ENCODE assay signal across 8 cellular contexts in genomic region chr14:100238419-100239199, GRCh38. TPM values are rescaled to one million over a fixed set of nuclear protein-coding genes. Genes with fewer than 3 reads are reported as not detected.
DNase-seq lines count a peak whose midpoint lies in the region; ATAC-seq and TF ChIP-seq lines count a peak whose summit lies in the region.

YY1 (plus strand) TSS chr14:100239144; CDS start chr14:100239245, 101 bp downstream.

- H3F3A ChIP-seq in SK-N-SH (replicated peaks; ENCODE audit: insufficient read depth): peaks cover 9% of the 10 kb centered on the region

- peak; percentile 70 to 81 for TF ChIP-seq POLR2A in suprapubic skin (IDR thresholded peaks at IDR 0.05)

- DNase-seq in GM10248 (ENCODE audit: extremely low spot score) (peak; percentile 99), NCI-H1092 (lab: John Stamatoyannopoulos, UW) (peak; percentile 97), SK-N-SH (peak; percentile 99), germinal center (ENCODE audit: low spot score) (peak; percentile 97), occipital lobe (lab: John Stamatoyannopoulos, UW) (peak; percentile 97), suprapubic skin (ENCODE audit: low spot score in 2 of 2) (peak; percentile 99)
- DNase-seq in activated naive CD4-positive, alpha-beta T cell treated with anti-CD3 and anti-CD28 coated beads, Interleukin-2, amount 50 U/mL, for 16 hours: peak; percentile 100

- H3K4me2 ChIP-seq in SK-N-SH: peak within 1 kb of the TSS; percentile 96

- H3K4me1 ChIP-seq in SK-N-SH (ENCODE audit: control insufficient read depth in 1 of 2, insufficient read depth in 2 of 2, low read depth in 1 of 2, low read length in 1 of 2): peaks cover 7 to 14% of the 10 kb centered on the region in 2 experiments
- H3K4me1 ChIP-seq in suprapubic skin: peaks cover 54% of the 10 kb centered on the region

- ATAC-seq in HG02610 (IDR thresholded peaks at IDR 0.05; ENCODE audit: unreplicated experiment): peak; percentile 76

- CTCF ChIA-PET in GM10248 (lab: Yijun Ruan, JAX) (interaction anchor here (4.8 kb wide), 1 partner anchor 17 kb away, joined by 19 read pairs; no protein-coding TSS in a partner anchor), SK-N-SH (lab: Yijun Ruan, JAX) (interaction anchor here (0.7 to 1.5 kb wide), 2 partner anchors 11 to 14 kb away, joined by 3 to 4 read pairs; no protein-coding TSS in a partner anchor)

- no peaks in the 10 kb centered on the region for H3K9me3 ChIP-seq in SK-N-SH
- no peaks in the 10 kb centered on the region for H3K9me3 ChIP-seq in suprapubic skin

- peaks cover 87% of the 10 kb centered on the region for H3K79me2 ChIP-seq in SK-N-SH (ENCODE audit: insufficient read depth)

- TF ChIP-seq RAD21 in SK-N-SH (IDR thresholded peaks at IDR 0.05; ENCODE audit: low read length): no peak

- H3K9ac ChIP-seq in SK-N-SH: peak within 1 kb of the TSS; percentile 98

- H3K4me3 ChIP-seq in SK-N-SH (ENCODE audit: low read depth in 2 of 2, low read length in 1 of 2) (peak within 1 kb of the TSS; percentile 92 to 94), suprapubic skin (peak within 1 kb of the TSS; percentile 100)

- POLR2A ChIA-PET in GM10248 (lab: Yijun Ruan, JAX): no interaction called here
- POLR2A ChIA-PET in SK-N-SH (lab: Yijun Ruan, JAX): no interaction called here

- peaks cover 68% of the 10 kb centered on the region for H4K20me1 ChIP-seq in SK-N-SH (ENCODE audit: insufficient read depth)

- TF ChIP-seq EP300 in SK-N-SH (IDR thresholded peaks at IDR 0.05; ENCODE audit: borderline replicate concordance in 1 of 2, low read depth in 1 of 2, low read length in 1 of 2) (no peak), suprapubic skin (IDR thresholded peaks at IDR 0.05) (no peak)

- TF ChIP-seq CTCF in GM10248 (IDR thresholded peaks at IDR 0.05; ENCODE audit: control extremely low read depth, extremely low read depth, low read depth, missing control alignments): no peak
- no peak for TF ChIP-seq CTCF in SK-N-SH (IDR thresholded peaks at IDR 0.05)
- TF ChIP-seq CTCF in suprapubic skin (IDR thresholded peaks at IDR 0.05): no peak

- H3K36me3 ChIP-seq in SK-N-SH (replicated peaks in 1 of 2; ENCODE audit: control insufficient read depth in 1 of 2, insufficient read depth in 2 of 2, low read length in 1 of 2) (peaks cover 3 to 15% of the 10 kb centered on the region in 2 experiments), suprapubic skin (no peaks in the 10 kb centered on the region)

- H3K27ac ChIP-seq in SK-N-SH (ENCODE audit: low read depth in 2 of 2, low read length in 1 of 2) (peak within 1 kb of the TSS; percentile 94), suprapubic skin (peak within 1 kb of the TSS; percentile 100)

- WGBS in SK-N-SH (ENCODE audit: low lambda C conversion rate): 0% methylated on average over 29 of the region's 123 CpGs
- WGBS in suprapubic skin: under 1% methylated on average over 45 of the region's 123 CpGs

- no peaks in the 10 kb centered on the region for H3K9me2 ChIP-seq in SK-N-SH

- H2AFZ ChIP-seq in SK-N-SH (ENCODE audit: low read depth): no peak within 1 kb of the TSS

- H3K27me3 ChIP-seq in SK-N-SH (ENCODE audit: insufficient read depth) (no peaks in the 10 kb centered on the region), suprapubic skin (no peaks in the 10 kb centered on the region)

TF ChIP-seq in SK-N-SH, 30 proteins besides CTCF, POLR2A, EP300 and RAD21 (continues in another document):
- TF ChIP-seq TEAD4 (IDR thresholded peaks at IDR 0.05; ENCODE audit: borderline replicate concordance, insufficient read depth) (no peak), FOXJ3 (CRISPR knock-in tag; IDR thresholded peaks at IDR 0.05) (no peak), GABPA (IDR thresholded peaks at IDR 0.05; ENCODE audit: low read depth) (no peak), RFX5 (IDR thresholded peaks at IDR 0.05; ENCODE audit: low read length) (no peak), NRF1 (IDR thresholded peaks at IDR 0.05; ENCODE audit: low read depth, low read length) (no peak), CHD2 (IDR thresholded peaks at IDR 0.05; ENCODE audit: low read length, partially characterized antibody) (peak; percentile 99), MEF2A (IDR thresholded peaks at IDR 0.05; ENCODE audit: borderline replicate concordance, low read depth) (no peak), ELF1 (IDR thresholded peaks at IDR 0.05) (0 out of 2 replicates have a peak, but pooled peaks have one; percentile 36), FOXM1 (IDR thresholded peaks at IDR 0.05; ENCODE audit: low read depth) (no peak), TAF1 (IDR thresholded peaks at IDR 0.05; ENCODE audit: borderline replicate concordance, low read depth, low read length) (peak; percentile 33), POLR2AphosphoS5 (IDR thresholded peaks at IDR 0.05; ENCODE audit: low read depth, low read length) (peak; percentile 57; the same call in 1 of the 2 replicates), GATA2 (CRISPR knock-in tag; IDR thresholded peaks at IDR 0.05) (no peak), MXI1 (IDR thresholded peaks at IDR 0.05; ENCODE audit: low read depth, low read length) (peak; percentile 21; the same call in 1 of the 2 replicates), FOSL2 (IDR thresholded peaks at IDR 0.05; ENCODE audit: borderline replicate concordance, low read depth) (no peak), PBX3 (IDR thresholded peaks at IDR 0.05) (0 out of 2 replicates have a peak, but pooled peaks have one; percentile 2), RXRA (IDR thresholded peaks at IDR 0.05; ENCODE audit: borderline replicate concordance, low read depth) (no peak), JUND (IDR thresholded peaks at IDR 0.05) (no peak), EZH2phosphoT487 (IDR thresholded peaks at IDR 0.05; ENCODE audit: borderline replicate concordance, low read depth) (no peak), NFIC (IDR thresholded peaks at IDR 0.05; ENCODE audit: borderline replicate concordance) (no peak), YY1 (IDR thresholded peaks at IDR 0.05; ENCODE audit: low read depth) (peak; percentile 28)
- TF ChIP-seq, protein P1, sequence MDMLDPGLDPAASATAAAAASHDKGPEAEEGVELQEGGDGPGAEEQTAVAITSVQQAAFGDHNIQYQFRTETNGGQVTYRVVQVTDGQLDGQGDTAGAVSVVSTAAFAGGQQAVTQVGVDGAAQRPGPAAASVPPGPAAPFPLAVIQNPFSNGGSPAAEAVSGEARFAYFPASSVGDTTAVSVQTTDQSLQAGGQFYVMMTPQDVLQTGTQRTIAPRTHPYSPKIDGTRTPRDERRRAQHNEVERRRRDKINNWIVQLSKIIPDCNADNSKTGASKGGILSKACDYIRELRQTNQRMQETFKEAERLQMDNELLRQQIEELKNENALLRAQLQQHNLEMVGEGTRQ (IDR thresholded peaks at IDR 0.05; ENCODE audit: borderline replicate concordance, low read depth, low read length): no peak
- TF ChIP-seq, protein P2, sequence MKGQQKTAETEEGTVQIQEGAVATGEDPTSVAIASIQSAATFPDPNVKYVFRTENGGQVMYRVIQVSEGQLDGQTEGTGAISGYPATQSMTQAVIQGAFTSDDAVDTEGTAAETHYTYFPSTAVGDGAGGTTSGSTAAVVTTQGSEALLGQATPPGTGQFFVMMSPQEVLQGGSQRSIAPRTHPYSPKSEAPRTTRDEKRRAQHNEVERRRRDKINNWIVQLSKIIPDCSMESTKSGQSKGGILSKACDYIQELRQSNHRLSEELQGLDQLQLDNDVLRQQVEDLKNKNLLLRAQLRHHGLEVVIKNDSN (IDR thresholded peaks at IDR 0.05; ENCODE audit: borderline replicate concordance, low read depth): no peak
- TF ChIP-seq, protein P3, sequence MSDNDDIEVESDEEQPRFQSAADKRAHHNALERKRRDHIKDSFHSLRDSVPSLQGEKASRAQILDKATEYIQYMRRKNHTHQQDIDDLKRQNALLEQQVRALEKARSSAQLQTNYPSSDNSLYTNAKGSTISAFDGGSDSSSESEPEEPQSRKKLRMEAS (IDR thresholded peaks at IDR 0.05; ENCODE audit: low read depth): 0 out of 2 replicates have a peak, but pooled peaks have one; percentile 29
- TF ChIP-seq, protein P4, sequence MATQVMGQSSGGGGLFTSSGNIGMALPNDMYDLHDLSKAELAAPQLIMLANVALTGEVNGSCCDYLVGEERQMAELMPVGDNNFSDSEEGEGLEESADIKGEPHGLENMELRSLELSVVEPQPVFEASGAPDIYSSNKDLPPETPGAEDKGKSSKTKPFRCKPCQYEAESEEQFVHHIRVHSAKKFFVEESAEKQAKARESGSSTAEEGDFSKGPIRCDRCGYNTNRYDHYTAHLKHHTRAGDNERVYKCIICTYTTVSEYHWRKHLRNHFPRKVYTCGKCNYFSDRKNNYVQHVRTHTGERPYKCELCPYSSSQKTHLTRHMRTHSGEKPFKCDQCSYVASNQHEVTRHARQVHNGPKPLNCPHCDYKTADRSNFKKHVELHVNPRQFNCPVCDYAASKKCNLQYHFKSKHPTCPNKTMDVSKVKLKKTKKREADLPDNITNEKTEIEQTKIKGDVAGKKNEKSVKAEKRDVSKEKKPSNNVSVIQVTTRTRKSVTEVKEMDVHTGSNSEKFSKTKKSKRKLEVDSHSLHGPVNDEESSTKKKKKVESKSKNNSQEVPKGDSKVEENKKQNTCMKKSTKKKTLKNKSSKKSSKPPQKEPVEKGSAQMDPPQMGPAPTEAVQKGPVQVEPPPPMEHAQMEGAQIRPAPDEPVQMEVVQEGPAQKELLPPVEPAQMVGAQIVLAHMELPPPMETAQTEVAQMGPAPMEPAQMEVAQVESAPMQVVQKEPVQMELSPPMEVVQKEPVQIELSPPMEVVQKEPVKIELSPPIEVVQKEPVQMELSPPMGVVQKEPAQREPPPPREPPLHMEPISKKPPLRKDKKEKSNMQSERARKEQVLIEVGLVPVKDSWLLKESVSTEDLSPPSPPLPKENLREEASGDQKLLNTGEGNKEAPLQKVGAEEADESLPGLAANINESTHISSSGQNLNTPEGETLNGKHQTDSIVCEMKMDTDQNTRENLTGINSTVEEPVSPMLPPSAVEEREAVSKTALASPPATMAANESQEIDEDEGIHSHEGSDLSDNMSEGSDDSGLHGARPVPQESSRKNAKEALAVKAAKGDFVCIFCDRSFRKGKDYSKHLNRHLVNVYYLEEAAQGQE (IDR thresholded peaks at IDR 0.05; ENCODE audit: low read depth, low read length): no peak

RNA-seq across cellular contexts. Expression of gene YY1, which starts in this region (rescaled TPM):
- 18.1 and 18.6 TPM in 2 replicates for polyA plus RNA-seq in SK-N-SH (2012; rRNA removed)
- 23.4 and 25.2 TPM in 2 replicates for polyA plus RNA-seq in SK-N-SH (2012; cell fraction: cytosol; rRNA removed)
- 32.0 and 38.8 TPM in 2 replicates for polyA plus RNA-seq in SK-N-SH (2012; cell fraction: nucleus; rRNA removed)
- total RNA-seq in occipital lobe: 60.2 TPM
- total RNA-seq in suprapubic skin: 10 to 100 TPM; 42.1 to 56.3 (median 48.9) TPM

Comparison
In these comparisons a context has a peak if more than half of its experiments do, and no peak if none do; other contexts are left out.
1. Peak in every context shown above with its lines: DNase-seq, ATAC-seq, H3K4me3 ChIP-seq and H3K27ac ChIP-seq.